In the genomic region with DNA sequence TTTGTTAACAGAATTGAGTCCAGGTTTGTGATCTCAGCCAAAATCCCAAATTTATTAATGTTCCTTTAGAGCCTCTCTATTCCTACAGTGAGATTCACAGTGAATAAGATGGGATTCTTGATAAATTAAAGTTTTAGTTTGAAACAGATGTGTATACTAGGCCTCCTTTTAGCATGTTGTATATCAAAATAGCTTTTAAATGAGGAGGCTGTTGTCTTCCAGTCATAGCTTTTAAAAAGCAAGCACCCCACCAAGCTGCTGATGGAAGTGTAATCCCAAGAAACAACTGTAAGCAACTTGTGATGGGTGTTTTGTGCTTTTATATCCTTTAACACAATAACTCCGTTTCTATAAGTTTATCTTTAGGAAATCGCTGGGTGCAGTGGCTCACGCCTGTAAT, we compare ENCODE assay signal across 17 cellular contexts. TPM values are rescaled to one million over a fixed set of nuclear protein-coding genes. Genes with fewer than 3 reads are reported as not detected.
DNase-seq lines count a peak whose midpoint lies in the region; ATAC-seq and TF ChIP-seq lines count a peak whose summit lies in the region.
"Had no signal": no experiment of that assay in that cellular context is flagged by ENCODE, and none has a peak within 500 bp of the region (broad histone marks: within the 10 kb centered on the region; RNA-seq: fewer than 3 reads in every experiment).

No MANE protein-coding gene starts in this region.

- no peak for TF ChIP-seq CTCF in ascending aorta (IDR thresholded peaks at IDR 0.05)
- no peak for TF ChIP-seq CTCF in thoracic aorta (IDR thresholded peaks at IDR 0.05)

- intact Hi-C loops in ascending aorta (cut with DNase I), result no loop called here

- H3K4me3 ChIP-seq in ascending aorta, result no peak overlapping the region
- H3K4me3 ChIP-seq in thoracic aorta, result no peak overlapping the region

- H3K9me3 ChIP-seq in ascending aorta (no peaks in the 10 kb centered on the region), thoracic aorta (no peaks in the 10 kb centered on the region)

- H3K4me1 ChIP-seq in ascending aorta, result peaks cover 8 to 40% of the 10 kb centered on the region in 2 donors
- peaks cover 10 to 49% of the 10 kb centered on the region in 2 donors for H3K4me1 ChIP-seq in thoracic aorta (ENCODE audit: control insufficient read depth in 1 of 2, low read depth in 2 of 2)

- H3K36me3 ChIP-seq in ascending aorta (no peaks in the 10 kb centered on the region), thoracic aorta (peaks cover 3% of the 10 kb centered on the region)

- H3K27me3 ChIP-seq in ascending aorta (no peaks in the 10 kb centered on the region), thoracic aorta (replicated peaks; ENCODE audit: insufficient read depth) (no peaks in the 10 kb centered on the region)

- DNase-seq in GM03348 (ENCODE audit: low spot score) (peak; percentile 16), ascending aorta (ENCODE audit: low spot score in 2 of 2) (no peak), fibroblast of peridontal ligament (ENCODE audit: extremely low read depth) (peak; percentile 42), thoracic aorta (ENCODE audit: low spot score) (no peak), GDM1 (lab: John Stamatoyannopoulos, UW) (no peak), occipital lobe (lab: John Stamatoyannopoulos, UW) (no peak)
- no peak for DNase-seq in activated CD8-positive, alpha-beta memory T cell treated with anti-CD3 and anti-CD28 coated beads, Interleukin-2, amount 50 U/mL, for 4 hours
- DNase-seq: Calu3; CD8-positive, alpha-beta memory T cell; DMS153; NCI-H1105 treated with DMSO at 0.1 percent for 48 hours; NCI-H187; NCI-H526 treated with DMSO at 0.1 percent for 48 hours; Right ventricle myocardium superior had no signal

- no peak for ATAC-seq in thoracic aorta (ENCODE audit: insufficient number of reproducible peaks, low FRiP score, low read depth)
- ATAC-seq: HCT116 had no signal

- H3K27ac ChIP-seq in ascending aorta (peak overlapping the region; percentile 53 to 54), thoracic aorta (peak overlapping the region; percentile 29 to 63)
- H3K27ac ChIP-seq: C4-2B, KMS-11 had no signal

RNA-seq across cellular contexts. Expression of a gene that starts 7.0 kb away (rescaled TPM):
- 17.0 TPM for total RNA-seq in ascending aorta
- total RNA-seq in thoracic aorta, result 1 to 10 TPM; 3.1 to 3.7 TPM
- 21.5 TPM for total RNA-seq in occipital lobe

RNA-seq across cellular contexts. Expression of a gene that starts 7.0 kb away (rescaled TPM):
- total RNA-seq in ascending aorta (9.3 TPM), thoracic aorta (10 to 100 TPM; 16.5 to 21.8 TPM), occipital lobe (16.8 TPM)

Comparison
In these comparisons a context has a peak if more than half of its experiments do, and no peak if none do; other contexts are left out.
1. DNase-seq: peak in GM03348 (single experiment) and fibroblast of peridontal ligament (single experiment); none in ascending aorta (0 of 2), thoracic aorta (single experiment), GDM1 (single experiment), occipital lobe (single experiment) and activated CD8-positive, alpha-beta memory T cell treated with anti-CD3 and anti-CD28 coated beads, Interleukin-2, amount 50 U/mL, for 4 hours (single experiment).